Comparison of ENCODE assay signal across 18 cellular contexts in the genomic region with DNA sequence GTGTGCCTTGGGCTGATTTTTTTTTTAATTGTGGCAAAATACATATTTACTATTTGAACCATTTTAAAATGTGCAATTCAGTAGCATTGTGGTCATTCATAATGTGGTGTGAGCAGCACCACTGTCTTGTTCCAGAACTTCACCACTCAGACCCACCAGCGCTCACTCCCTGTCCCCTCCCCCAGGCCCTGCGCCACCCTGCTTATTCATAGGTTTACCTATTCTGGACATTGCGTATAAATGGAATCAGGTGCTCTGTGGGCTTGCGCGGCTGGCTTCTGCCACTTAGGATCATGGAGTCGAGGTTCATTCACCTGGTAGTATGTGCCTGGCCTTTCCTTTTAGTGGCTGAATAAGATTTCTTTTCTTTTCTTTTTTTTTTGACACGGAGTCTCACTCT.
"Had no signal": no experiment of that assay in that cellular context is flagged by ENCODE, and none has a peak within 500 bp of the region (broad histone marks: within the 10 kb centered on the region; RNA-seq: fewer than 3 reads in every experiment).

No MANE protein-coding gene starts in this region.

- H3K27me3 Mint-ChIP-seq: activated T-cell treated with anti-CD3 and anti-CD28 coated beads, Interleukin-2, amount 50 U/mL, for 24 hours had no signal

- H3K9me3 ChIP-seq: left lung, prostate gland, transverse colon had no signal

- H3K27ac Mint-ChIP-seq: activated CD4-positive, alpha-beta memory T cell treated with anti-CD3 and anti-CD28 coated beads, Interleukin-2, amount 10 ng/mL, durations not matched to agents 7 days and 5 days; activated CD4-positive, alpha-beta T cell treated with anti-CD3 and anti-CD28 coated beads for 36 hours; activated naive CD4-positive, alpha-beta T cell treated with anti-CD3 and anti-CD28 coated beads, Interleukin-2, amount 50 U/mL, for 72 hours; activated T-cell treated with anti-CD3 and anti-CD28 coated beads, Interleukin-2, amount 50 U/mL, for 24 hours; nephron had no signal

- H3K4me3 ChIP-seq: gastroesophageal sphincter, left lung, prostate gland, transverse colon had no signal

- H3K27ac ChIP-seq: left lung, transverse colon had no signal

- H3K9me3 Mint-ChIP-seq: activated CD4-positive, alpha-beta memory T cell treated with anti-CD3 and anti-CD28 coated beads, Interleukin-2, amount 10 ng/mL, durations not matched to agents 7 days and 5 days; activated naive CD4-positive, alpha-beta T cell treated with anti-CD3 and anti-CD28 coated beads, Interleukin-2, amount 50 U/mL, for 72 hours had no signal

- H3K4me1 Mint-ChIP-seq: activated CD4-positive, alpha-beta memory T cell treated with anti-CD3 and anti-CD28 coated beads, Interleukin-2, amount 10 ng/mL, durations not matched to agents 7 days and 5 days; activated CD4-positive, alpha-beta T cell treated with anti-CD3 and anti-CD28 coated beads for 36 hours had no signal

- H3K27me3 ChIP-seq: left lung, transverse colon had no signal

- ATAC-seq: activated CD4-positive, alpha-beta T cell treated with anti-CD3 and anti-CD28 coated beads for 36 hours; activated naive CD4-positive, alpha-beta T cell treated with anti-CD3 and anti-CD28 coated beads, Interleukin-2, amount 50 U/mL, for 72 hours had no signal

- DNase-seq: activated CD4-positive, alpha-beta memory T cell treated with anti-CD3 and anti-CD28 coated beads, Interleukin-2, amount 10 ng/mL, durations not matched to agents 7 days and 5 days; activated CD4-positive, alpha-beta T cell treated with anti-CD3 and anti-CD28 coated beads for 36 hours; activated T-cell treated with anti-CD3 and anti-CD28 coated beads, Interleukin-2, amount 50 U/mL, for 24 hours; central memory CD4-positive, alpha-beta T cell; cortex of kidney; effector CD8-positive, alpha-beta T cell; mesendoderm; occipital lobe; SHP77; stimulated activated CD4-positive, alpha-beta T cell treated with anti-CD3 and anti-CD28 coated beads, Interleukin-2, amount 100 ng/mL, for 48 hours; stimulated activated naive CD4-positive, alpha-beta T cell; substantia nigra; transverse colon had no signal

- H3K36me3 ChIP-seq: gastroesophageal sphincter, left lung, prostate gland, transverse colon had no signal

- H3K4me1 ChIP-seq: gastroesophageal sphincter, prostate gland had no signal

- H3K4me3 Mint-ChIP-seq: activated CD4-positive, alpha-beta memory T cell treated with anti-CD3 and anti-CD28 coated beads, Interleukin-2, amount 10 ng/mL, durations not matched to agents 7 days and 5 days; activated CD4-positive, alpha-beta T cell treated with anti-CD3 and anti-CD28 coated beads for 36 hours; activated T-cell treated with anti-CD3 and anti-CD28 coated beads, Interleukin-2, amount 50 U/mL, for 24 hours; nephron had no signal
